20 cellular contexts compared by ENCODE assay signal in the genomic region with DNA sequence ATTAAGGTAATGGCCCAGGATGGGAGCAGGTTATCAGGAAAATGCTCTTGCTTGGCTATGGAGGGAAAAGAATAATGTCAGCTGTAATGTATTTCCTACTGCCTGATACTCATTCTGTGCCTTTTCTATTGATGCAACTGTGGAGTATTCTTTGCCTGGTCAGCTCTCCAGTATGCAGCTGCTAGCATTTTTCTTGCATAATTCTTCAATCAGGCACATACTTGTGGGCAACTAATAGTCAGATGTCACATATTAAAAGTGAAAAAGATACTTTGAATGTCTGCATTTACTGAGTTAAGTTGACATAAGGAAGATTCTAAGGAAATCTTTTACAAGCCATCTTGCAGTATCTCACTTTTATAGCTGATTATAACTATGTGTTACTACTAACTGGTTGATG. TPM values are rescaled to one million over a fixed set of nuclear protein-coding genes. Genes with fewer than 3 reads are reported as not detected.
A peak's percentile ranks its signal among the peaks of the same experiment; 100 is the strongest.
DNase-seq lines count a peak whose midpoint lies in the region; ATAC-seq, FAIRE-seq and TF ChIP-seq lines count a peak whose summit lies in the region.
"Had no signal": no experiment of that assay in that cellular context is flagged by ENCODE, and none has a peak within 500 bp of the region (broad histone marks: within the 10 kb centered on the region; RNA-seq: fewer than 3 reads in every experiment).

No MANE protein-coding gene starts in this region.

- no peak overlapping the region for H3K4me3 ChIP-seq in fibroblast of villous mesenchyme (ENCODE audit: low read depth, low read length)
- no peak overlapping the region for H3K4me3 ChIP-seq in skeletal muscle satellite cell (ENCODE audit: low read length)
- H3K4me3 ChIP-seq: mucosa of descending colon, tibial nerve had no signal

- H3K36me3 ChIP-seq in skeletal muscle satellite cell (ENCODE audit: insufficient read depth, low read length) = no peaks in the 10 kb centered on the region

- TF ChIP-seq POLR2A in GM12892 (IDR thresholded peaks at IDR 0.05; ENCODE audit: low read depth, low read length) = no peak

- FAIRE-seq in GM12892 (lab: Jason Lieb, UNC) = peak; percentile 65

- DNase-seq in GM12892 (ENCODE audit: insufficient read length) = no peak
- DNase-seq in astrocyte of the hippocampus (ENCODE audit: low read depth, low spot score) = peak; percentile 38
- peak; percentile 63 for DNase-seq in fibroblast of villous mesenchyme (ENCODE audit: low read depth)
- DNase-seq in Ammon's horn (ENCODE audit: low spot score) = no peak
- no peak for DNase-seq in SK-N-DZ (ENCODE audit: low spot score)
- DNase-seq in T-helper 1 cell = no peak
- DNase-seq: activated CD8-positive, alpha-beta T cell treated with anti-CD3 and anti-CD28 coated beads, Interleukin-2, amount 10 ng/mL, durations not matched to agents 7 days and 5 days; CD4-positive, alpha-beta memory T cell; hippocampal formation; mucosa of descending colon; NCI-H1105 treated with DMSO at 0.1 percent for 48 hours; RPMI8226; SW 1271 had no signal

- H3K4me2 ChIP-seq in skeletal muscle satellite cell (ENCODE audit: low read length) = peak overlapping the region; percentile 16
- H3K4me2 ChIP-seq: KMS-11 had no signal

- no peaks in the 10 kb centered on the region for H3K9me3 ChIP-seq in skeletal muscle satellite cell (replicated peaks; ENCODE audit: low read length)
- H3K9me3 ChIP-seq: mucosa of descending colon, tibial nerve had no signal

- no peak overlapping the region for H3K9ac ChIP-seq in skeletal muscle satellite cell (ENCODE audit: low read depth, low read length)
- H3K9ac ChIP-seq: KMS-11 had no signal

- ATAC-seq in HG02938 (IDR thresholded peaks at IDR 0.05; ENCODE audit: unreplicated experiment) = no peak
- ATAC-seq: activated CD8-positive, alpha-beta T cell treated with anti-CD3 and anti-CD28 coated beads, Interleukin-2, amount 10 ng/mL, durations not matched to agents 7 days and 5 days; mucosa of descending colon; sciatic nerve had no signal

- TF ChIP-seq CTCF in fibroblast of villous mesenchyme (IDR thresholded peaks at IDR 0.05; ENCODE audit: insufficient read depth, low read depth, low read length) = no peak

- H3K27me3 ChIP-seq in skeletal muscle satellite cell (ENCODE audit: control insufficient read depth, insufficient read depth, low read length) = no peaks in the 10 kb centered on the region
- H3K27me3 ChIP-seq: tibial nerve had no signal

- peaks cover 11% of the 10 kb centered on the region for H3K4me1 ChIP-seq in skeletal muscle satellite cell (ENCODE audit: control insufficient read depth, insufficient read depth, low read length)
- H3K4me1 ChIP-seq: tibial nerve had no signal

RNA-seq across cellular contexts. Expression of a gene that starts 29.5 kb away (rescaled TPM):
- polyA plus RNA-seq in GM12892 (2012; ENCODE audit: missing spikeins) = 59.9 TPM
- not detected in 2 replicates for total RNA-seq in fibroblast of villous mesenchyme
- 0.44 TPM in 1 of 2 replicates, not detected in the other for total RNA-seq in skeletal muscle satellite cell (2012; rRNA removed)
- not detected in 2 replicates for polyA plus RNA-seq in SK-N-DZ (2014; cell fraction: cytosol; rRNA removed)
- polyA plus RNA-seq in SK-N-DZ (2014; cell fraction: nucleus; rRNA removed) = 0.28 TPM in 1 of 2 replicates, not detected in the other
- total RNA-seq: chondrocyte, osteocyte, tibial nerve had no signal

RNA-seq across cellular contexts. Expression of a gene that starts 31.5 kb away (rescaled TPM):
- 54.5 TPM for polyA plus RNA-seq in GM12892 (2012; ENCODE audit: missing spikeins)
- total RNA-seq in fibroblast of villous mesenchyme = 44.8 and 58.7 TPM in 2 replicates
- 63.1 and 67.2 TPM in 2 replicates for total RNA-seq in skeletal muscle satellite cell (2012; rRNA removed)
- 74.1 and 81.0 TPM in 2 replicates for polyA plus RNA-seq in SK-N-DZ (2014; cell fraction: cytosol; rRNA removed)
- polyA plus RNA-seq in SK-N-DZ (2014; cell fraction: nucleus; rRNA removed) = 87.4 and 94.6 TPM in 2 replicates

RNA-seq across cellular contexts. Expression of a gene that starts 49.4 kb away (rescaled TPM):
- polyA plus RNA-seq in GM12892 (2012; ENCODE audit: missing spikeins) = 19.0 TPM
- 3.0 and 4.2 TPM in 2 replicates for total RNA-seq in fibroblast of villous mesenchyme
- total RNA-seq in skeletal muscle satellite cell (2012; rRNA removed) = 1.7 and 2.0 TPM in 2 replicates
- polyA plus RNA-seq in SK-N-DZ (2014; cell fraction: cytosol; rRNA removed) = not detected in 2 replicates
- polyA plus RNA-seq in SK-N-DZ (2014; cell fraction: nucleus; rRNA removed) = 0.09 TPM in 1 of 2 replicates, not detected in the other

Comparison
In these comparisons a context has a peak if more than half of its experiments do, and no peak if none do; other contexts are left out.
1. DNase-seq: peak in astrocyte of the hippocampus (single experiment) and fibroblast of villous mesenchyme (single experiment); none in GM12892 (single experiment), Ammon's horn (single experiment), SK-N-DZ (single experiment) and T-helper 1 cell (0 of 5).